ENCODE assay signal across 10 cellular contexts in genomic region chr1:88985692-88986091, GRCh38. TPM values are rescaled to one million over a fixed set of nuclear protein-coding genes. Genes with fewer than 3 reads are reported as not detected.
DNase-seq lines count a peak whose midpoint lies in the region; ATAC-seq and TF ChIP-seq lines count a peak whose summit lies in the region.
"Had no signal": no experiment of that assay in that cellular context is flagged by ENCODE, and none has a peak within 500 bp of the region (broad histone marks: within the 10 kb centered on the region; RNA-seq: fewer than 3 reads in every experiment).

No MANE protein-coding gene starts in this region.

- no peaks in the 10 kb centered on the region for H3K27me3 Mint-ChIP-seq in MCF 10A (ENCODE audit: insufficient read depth, unreplicated experiment)

- no peaks in the 10 kb centered on the region for H3F3A ChIP-seq in MM.1S (ENCODE audit: insufficient read depth, low read length)

- H3K36me3 ChIP-seq in left ventricle myocardium inferior (peaks cover 34% of the 10 kb centered on the region), mucosa of rectum (ENCODE audit: control insufficient read depth in 2 of 2, insufficient read depth in 2 of 2, low read length in 2 of 2) (peaks cover 6 to 12% of the 10 kb centered on the region in 2 donors), vagina (peaks cover 0 to 15% of the 10 kb centered on the region in 2 donors), MM.1S (replicated peaks; ENCODE audit: insufficient read depth, low read length) (peaks cover 6% of the 10 kb centered on the region; the same call in 1 of the 2 replicates)

- BruUV-seq in MCF 10A (replicated peaks; lab: Mats Ljungman, UMichigan) = no TSS peak

- H3K4me2 ChIP-seq in MM.1S (ENCODE audit: low read depth, low read length) = no peak overlapping the region

- H3K4me3 ChIP-seq in left ventricle myocardium inferior = no peak overlapping the region
- no peak overlapping the region for H3K4me3 ChIP-seq in mucosa of rectum (ENCODE audit: low read length in 2 of 2)
- H3K4me3 ChIP-seq in vagina = no peak overlapping the region
- no peak overlapping the region for H3K4me3 ChIP-seq in MM.1S (ENCODE audit: low read length)

- no peak overlapping the region for H3K4me3 Mint-ChIP-seq in MCF 10A (ENCODE audit: unreplicated experiment)

- H3K9me3 Mint-ChIP-seq in MCF 10A (ENCODE audit: unreplicated experiment) = peaks cover 8% of the 10 kb centered on the region

- no peaks in the 10 kb centered on the region for H3K9me3 ChIP-seq in left ventricle myocardium inferior (replicated peaks)
- H3K9me3 ChIP-seq in mucosa of rectum (ENCODE audit: control insufficient read depth in 2 of 2, low read length in 2 of 2) = no peaks in the 10 kb centered on the region
- no peaks in the 10 kb centered on the region for H3K9me3 ChIP-seq in vagina
- H3K9me3 ChIP-seq in MM.1S (replicated peaks; ENCODE audit: insufficient read depth, low read length) = no peaks in the 10 kb centered on the region

- POLR2A ChIA-PET in MCF 10A (lab: Yijun Ruan, JAX) = interaction anchor here (0.7 to 2.7 kb wide), 8 partner anchors 14 to 470 kb away, joined by 3 to 35 read pairs (median 7); partner anchors contain the start of genes GBP1, GBP3 and GBP7

- peaks cover 42% of the 10 kb centered on the region for H3K4me1 Mint-ChIP-seq in MCF 10A (ENCODE audit: insufficient read depth, unreplicated experiment)

- H3K79me2 ChIP-seq in MM.1S (ENCODE audit: low read length) = peaks cover 72% of the 10 kb centered on the region

- peaks cover 59% of the 10 kb centered on the region for H3K4me1 ChIP-seq in left ventricle myocardium inferior
- H3K4me1 ChIP-seq in mucosa of rectum (ENCODE audit: control insufficient read depth in 2 of 2, insufficient read depth in 2 of 2, low read length in 2 of 2) = peaks cover 11 to 13% of the 10 kb centered on the region in 2 donors
- H3K4me1 ChIP-seq in vagina = peaks cover 45% of the 10 kb centered on the region
- no peaks in the 10 kb centered on the region for H3K4me1 ChIP-seq in MM.1S (ENCODE audit: low read length)

- no peak overlapping the region for H2AFZ ChIP-seq in MM.1S (ENCODE audit: low read length)

- H3K27me3 ChIP-seq in left ventricle myocardium inferior (ENCODE audit: low read depth) (no peaks in the 10 kb centered on the region), mucosa of rectum (ENCODE audit: control insufficient read depth in 2 of 2, insufficient read depth in 2 of 2, low read length in 2 of 2) (no peaks in the 10 kb centered on the region), vagina (no peaks in the 10 kb centered on the region), MM.1S (replicated peaks; ENCODE audit: insufficient read depth, low read length) (no peaks in the 10 kb centered on the region)

- peaks cover 57% of the 10 kb centered on the region for H3K36me3 Mint-ChIP-seq in MCF 10A (ENCODE audit: insufficient read depth, unreplicated experiment)

- H3K27ac Mint-ChIP-seq in MCF 10A (ENCODE audit: low read depth, unreplicated experiment) = peak overlapping the region; percentile 87

- H3K9ac ChIP-seq in mucosa of rectum (ENCODE audit: low read depth in 1 of 2, low read length in 2 of 2) (peak overlapping the region in 1 of 2 donors; percentile 10), MM.1S (ENCODE audit: low read length) (no peak overlapping the region)

- peak overlapping the region; percentile 75 for H3K27ac ChIP-seq in left ventricle myocardium inferior (replicated peaks)
- peak overlapping the region; percentile 38 to 45 for H3K27ac ChIP-seq in mucosa of rectum (ENCODE audit: low read depth in 2 of 2, low read length in 2 of 2)
- peak overlapping the region; percentile 68 for H3K27ac ChIP-seq in vagina
- H3K27ac ChIP-seq in MM.1S (ENCODE audit: low read length) = no peak overlapping the region
- H3K27ac ChIP-seq: C4-2B had no signal

- H3K9me2 ChIP-seq in MM.1S (replicated peaks; ENCODE audit: insufficient read depth, low read length) = no peaks in the 10 kb centered on the region

- no peak for DNase-seq in left ventricle myocardium inferior
- no peak for DNase-seq in Right ventricle myocardium inferior (ENCODE audit: missing footprints)
- DNase-seq in MCF 10A (ENCODE audit: unreplicated experiment) = peak; percentile 49
- no peak for DNase-seq in vagina (ENCODE audit: extremely low spot score in 2 of 2)
- DNase-seq in MM.1S = no peak
- DNase-seq in NCI-H1092 (lab: John Stamatoyannopoulos, UW) = no peak
- DNase-seq in NCI-H526 (lab: John Stamatoyannopoulos, UW) = no peak
- DNase-seq: stimulated activated CD4-positive, alpha-beta T cell treated with anti-CD3 and anti-CD28 coated beads, Interleukin-4, amount 100 ng/mL, for 1 hour had no signal

- no peak for TF ChIP-seq POLR2A in vagina (IDR thresholded peaks at IDR 0.05)

- CTCF ChIA-PET in MCF 10A (lab: Yijun Ruan, JAX) = interaction anchor here (0.5 to 4.7 kb wide), 7 partner anchors 12 to 653 kb away, joined by 3 to 104 read pairs (median 4); partner anchors contain the start of gene GBP3

- no peaks in the 10 kb centered on the region for H4K20me1 ChIP-seq in MM.1S (ENCODE audit: insufficient read depth, low read length)

- ATAC-seq in Right ventricle myocardium inferior = no peak

- no peak for TF ChIP-seq CTCF in left ventricle myocardium inferior (IDR thresholded peaks at IDR 0.05; ENCODE audit: borderline replicate concordance)
- TF ChIP-seq CTCF in MCF 10A (IDR thresholded peaks at IDR 0.05; ENCODE audit: unreplicated experiment) = no peak
- no peak for TF ChIP-seq CTCF in vagina (IDR thresholded peaks at IDR 0.05)
- no peak for TF ChIP-seq CTCF in MM.1S (IDR thresholded peaks at IDR 0.05; ENCODE audit: low read length)

- intact Hi-C loops in left ventricle myocardium inferior (cut with micrococcal nuclease) (no loop called here), Right ventricle myocardium inferior (cut with DNase I) (no loop called here), MCF 10A (cut with micrococcal nuclease) (no loop called here), vagina (cut with DNase I) (no loop called here)

RNA-seq across cellular contexts. Expression of gene KYAT3, which starts 6.7 kb away (rescaled TPM):
- total RNA-seq in left ventricle myocardium inferior (7.5 TPM), Right ventricle myocardium inferior (6.8 TPM), MCF 10A (2022) (59.1 and 61.5 TPM in 2 replicates), vagina (17.7 TPM)

RNA-seq across cellular contexts. Expression of gene RBMXL1, which starts 6.7 kb away (rescaled TPM):
- 11.9 TPM for total RNA-seq in left ventricle myocardium inferior
- total RNA-seq in Right ventricle myocardium inferior = 10.7 TPM
- 16.1 and 18.4 TPM in 2 replicates for total RNA-seq in MCF 10A (2022)
- total RNA-seq in vagina = 11.5 TPM

RNA-seq across cellular contexts. Expression of gene GBP3, which starts 37.0 kb away (rescaled TPM):
- total RNA-seq in left ventricle myocardium inferior (7.9 TPM), Right ventricle myocardium inferior (9.3 TPM), MCF 10A (2022) (19.4 and 20.1 TPM in 2 replicates), vagina (6.9 TPM)
